In genomic region chr6:39209360-39209811, GRCh38 we compare ENCODE assay signal across 15 cellular contexts. TPM values are rescaled to one million over a fixed set of nuclear protein-coding genes. Genes with fewer than 3 reads are reported as not detected.
DNase-seq lines count a peak whose midpoint lies in the region; ATAC-seq lines count a peak whose summit lies in the region.
"Had no signal": no experiment of that assay in that cellular context is flagged by ENCODE, and none has a peak within 500 bp of the region (broad histone marks: within the 10 kb centered on the region; RNA-seq: fewer than 3 reads in every experiment).

No MANE protein-coding gene starts in this region.

- H3K9me3 ChIP-seq in BLaER1 treated with 17β-estradiol and CSF1 and Interleukin-3, amounts not matched to agents 10 nM and 100 nM (replicated peaks in 1 of 11), result no peaks in the 10 kb centered on the region

- peaks cover 20 to 35% (median 23%) of the 10 kb centered on the region in 10 experiments for H3K4me1 ChIP-seq in BLaER1 treated with 17β-estradiol and CSF1 and Interleukin-3, amounts not matched to agents 10 nM and 100 nM

- H3K36me3 ChIP-seq in BLaER1 treated with 17β-estradiol and CSF1 and Interleukin-3, amounts not matched to agents 10 nM and 100 nM, result no peaks in the 10 kb centered on the region

- peak overlapping the region; percentile 23 to 79 (median 63); a peak in 20 of 22 replicates for H3K4me2 ChIP-seq in BLaER1 treated with 17β-estradiol and CSF1 and Interleukin-3, amounts not matched to agents 10 nM and 100 nM

- DNase-seq in HuH-7 (ENCODE audit: low spot score), result peak; percentile 37
- DNase-seq in left colon, result no peak
- no peak for DNase-seq in NCI-H187 (lab: John Stamatoyannopoulos, UW)
- DNase-seq in NCI-H345 (lab: John Stamatoyannopoulos, UW), result no peak
- DNase-seq in activated CD8-positive, alpha-beta memory T cell treated with anti-CD3 and anti-CD28 coated beads, Interleukin-2, amount 50 U/mL, for 4 hours, result no peak
- DNase-seq: activated naive CD4-positive, alpha-beta T cell; CD4-positive, alpha-beta T cell; kidney glomerular epithelial cell; NCI-H2081 treated with DMSO at 0.1 percent for 48 hours; nucleus accumbens had no signal

- peak overlapping the region; percentile 14 for H3K27ac Mint-ChIP-seq in activated T-helper 17 cell treated with anti-CD3 and anti-CD28 coated beads, Interleukin-2, amount 50 U/mL, for 72 hours
- H3K27ac Mint-ChIP-seq: CD4-positive, alpha-beta T cell; stimulated activated memory B cell treated with anti-CD40 and anti-IgM and Interleukin-4, amounts not matched to agents 10 μg/mL and 1 μg/mL and 100 μg/mL, for 72 hours had no signal

- no peak overlapping the region for H3K4me3 Mint-ChIP-seq in activated T-helper 17 cell treated with anti-CD3 and anti-CD28 coated beads, Interleukin-2, amount 50 U/mL, for 72 hours
- H3K4me3 Mint-ChIP-seq: CD4-positive, alpha-beta T cell; stimulated activated memory B cell treated with anti-CD40 and anti-IgM and Interleukin-4, amounts not matched to agents 10 μg/mL and 1 μg/mL and 100 μg/mL, for 72 hours had no signal

- no peak overlapping the region for H3K9ac ChIP-seq in BLaER1 treated with 17β-estradiol and CSF1 and Interleukin-3, amounts not matched to agents 10 nM and 100 nM

- H3K9me3 Mint-ChIP-seq in activated T-helper 17 cell treated with anti-CD3 and anti-CD28 coated beads, Interleukin-2, amount 50 U/mL, for 72 hours, result no peaks in the 10 kb centered on the region
- H3K9me3 Mint-ChIP-seq: CD4-positive, alpha-beta T cell; stimulated activated memory B cell treated with anti-CD40 and anti-IgM and Interleukin-4, amounts not matched to agents 10 μg/mL and 1 μg/mL and 100 μg/mL, for 72 hours had no signal

- intact Hi-C loops in left colon (cut with DNase I, micrococcal nuclease), result no loop called here

- H3K27me3 ChIP-seq in BLaER1 treated with 17β-estradiol and CSF1 and Interleukin-3, amounts not matched to agents 10 nM and 100 nM, result no peaks in the 10 kb centered on the region

- H3K27me3 Mint-ChIP-seq in activated T-helper 17 cell treated with anti-CD3 and anti-CD28 coated beads, Interleukin-2, amount 50 U/mL, for 72 hours, result no peaks in the 10 kb centered on the region
- H3K27me3 Mint-ChIP-seq: CD4-positive, alpha-beta T cell had no signal

- ATAC-seq in activated T-helper 17 cell treated with anti-CD3 and anti-CD28 coated beads, Interleukin-2, amount 50 U/mL, for 72 hours (replicated peaks), result peak; percentile 14
- ATAC-seq in left colon (peak; percentile 23), HG03097 (IDR thresholded peaks at IDR 0.05; ENCODE audit: low FRiP score, unreplicated experiment) (no peak)
- ATAC-seq: stimulated activated memory B cell treated with anti-CD40 and anti-IgM and Interleukin-4, amounts not matched to agents 10 μg/mL and 1 μg/mL and 100 μg/mL, for 72 hours had no signal

- H3K27ac ChIP-seq in BLaER1 treated with 17β-estradiol and CSF1 and Interleukin-3, amounts not matched to agents 10 nM and 100 nM, result peak overlapping the region in 2 of 11 experiments; percentile 1 to 14; a peak in 1 of 22 replicates

- peaks cover 6% of the 10 kb centered on the region for H3K36me3 Mint-ChIP-seq in activated T-helper 17 cell treated with anti-CD3 and anti-CD28 coated beads, Interleukin-2, amount 50 U/mL, for 72 hours (ENCODE audit: low read depth)
- H3K36me3 Mint-ChIP-seq: stimulated activated memory B cell treated with anti-CD40 and anti-IgM and Interleukin-4, amounts not matched to agents 10 μg/mL and 1 μg/mL and 100 μg/mL, for 72 hours had no signal

- no peak overlapping the region for H3K4me3 ChIP-seq in BLaER1 treated with 17β-estradiol and CSF1 and Interleukin-3, amounts not matched to agents 10 nM and 100 nM

- no peaks in the 10 kb centered on the region; a peak in 1 of 22 replicates for H4K20me1 ChIP-seq in BLaER1 treated with 17β-estradiol and CSF1 and Interleukin-3, amounts not matched to agents 10 nM and 100 nM

- H3K4me1 Mint-ChIP-seq in activated T-helper 17 cell treated with anti-CD3 and anti-CD28 coated beads, Interleukin-2, amount 50 U/mL, for 72 hours, result peaks cover 3% of the 10 kb centered on the region

RNA-seq across cellular contexts. Expression of gene KCNK5, which starts 19.9 kb away (rescaled TPM):
- total RNA-seq in activated T-helper 17 cell treated with anti-CD3 and anti-CD28 coated beads, Interleukin-2, amount 50 U/mL, for 72 hours, result 1 to 10 TPM; 6.1 to 8.9 TPM
- 10 to 100 TPM; 44.8 to 52.9 TPM for total RNA-seq in left colon
- total RNA-seq: chondrocyte had no signal

Comparison
In these comparisons a context has a peak if more than half of its experiments do, and no peak if none do; other contexts are left out.
1. RNA of gene KCNK5, which starts 19.9 kb away (total RNA-seq): 44.8 to 52.9 TPM in left colon; 6.1 to 8.9 TPM in activated T-helper 17 cell treated with anti-CD3 and anti-CD28 coated beads, Interleukin-2, amount 50 U/mL, for 72 hours; every median in the first group is over 4 times any median in the second.